Comparison of ENCODE assay signal across 1 cellular context in the genomic region with DNA sequence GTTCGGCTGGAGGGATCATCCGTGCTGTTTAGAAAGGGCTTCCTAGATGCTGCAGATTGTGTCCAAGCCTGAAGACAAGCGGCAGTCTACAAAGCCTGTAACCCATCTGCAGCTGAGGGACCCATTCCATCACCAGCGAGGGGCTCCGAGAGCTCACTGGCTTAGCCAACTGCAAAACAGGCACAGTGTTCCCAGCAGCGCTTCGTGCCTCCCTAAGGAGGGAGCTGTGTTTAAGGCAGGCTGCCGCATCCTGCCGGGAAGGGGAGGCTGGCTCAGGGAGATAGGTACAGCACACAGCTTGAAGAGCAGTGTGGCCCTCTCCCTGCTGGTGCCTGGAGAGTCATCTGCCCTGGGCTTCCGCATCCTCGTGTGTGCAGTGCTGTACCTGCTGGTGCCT.
TF ChIP-seq lines count a peak whose summit lies in the region.

No MANE protein-coding gene starts in this region.

TF ChIP-seq in GM12878, 131 proteins besides CTCF, POLR2A, EP300 and RAD21:
- TF ChIP-seq CBFB (IDR thresholded peaks at IDR 0.05; ENCODE audit: low read depth): no peak
